Comparison of ENCODE assay signal across 12 cellular contexts in genomic region chr6:112016335-112016734, GRCh38. TPM values are rescaled to one million over a fixed set of nuclear protein-coding genes. Genes with fewer than 3 reads are reported as not detected.
DNase-seq lines count a peak whose midpoint lies in the region; ATAC-seq and TF ChIP-seq lines count a peak whose summit lies in the region.
"Had no signal": no experiment of that assay in that cellular context is flagged by ENCODE, and none has a peak within 500 bp of the region (broad histone marks: within the 10 kb centered on the region; RNA-seq: fewer than 3 reads in every experiment).

No MANE protein-coding gene starts in this region.

- intact Hi-C loops in left colon (cut with DNase I, micrococcal nuclease) = no loop called here

- H3K4me3 ChIP-seq in AG10803 (ENCODE audit: low read length) = no peak overlapping the region
- no peak overlapping the region for H3K4me3 ChIP-seq in H7 (ENCODE audit: insufficient read depth, low read depth, low read length)
- H3K4me3 ChIP-seq: ascending aorta had no signal

- no peak for TF ChIP-seq CTCF in AG10803 (conservative IDR thresholded peaks at IDR 0.05; ENCODE audit: low read length)

- no peaks in the 10 kb centered on the region for H3K36me3 ChIP-seq in H7 (replicated peaks; ENCODE audit: control insufficient read depth, insufficient read depth, low read length)
- H3K36me3 ChIP-seq: ascending aorta had no signal

- no peaks in the 10 kb centered on the region for H3K27me3 ChIP-seq in H7 (ENCODE audit: control insufficient read depth, insufficient read depth, low read length)
- H3K27me3 ChIP-seq: ascending aorta had no signal

- DNase-seq in AG10803 (ENCODE audit: low read depth) (peak; percentile 38), HT1080 (ENCODE audit: low read depth) (peak; percentile 44), dermis microvascular lymphatic vessel endothelial cell (ENCODE audit: low read depth in 2 of 2) (peak; percentile 89 to 92), H7 (no peak), left colon (no peak), AG08395 (ENCODE audit: low spot score) (no peak)
- peak; percentile 54 for DNase-seq in stimulated activated CD4-positive, alpha-beta T cell treated with anti-CD3 and anti-CD28 coated beads, Interleukin-12 subunit alpha, Interleukin-12 subunit beta, amount 100 ng/mL, for 4 hours

- ATAC-seq in left colon (no peak), GM21423 (IDR thresholded peaks at IDR 0.05; ENCODE audit: unreplicated experiment) (no peak)
- ATAC-seq: HepG2 had no signal

RNA-seq across cellular contexts. Expression of gene CCN6, which starts 37.6 kb away (rescaled TPM):
- total RNA-seq in HT1080 (2014; rRNA removed; shearing (Covaris generic)) = not detected in 2 replicates
- not detected in 2 replicates for polyA plus RNA-seq in HT1080 (2015; cell fraction: cytosol; rRNA removed)
- not detected in 2 replicates for polyA plus RNA-seq in HT1080 (2015; cell fraction: nucleus; rRNA removed)
- not detected in 2 replicates for total RNA-seq in dermis microvascular lymphatic vessel endothelial cell
- total RNA-seq in H7 (2014; rRNA removed; shearing (Covaris generic)) = not detected in 2 replicates
- total RNA-seq in left colon = not detected
- total RNA-seq: ascending aorta; HepG2; myocyte; T-helper 1 cell treated with Interleukin-12 subunit alpha and Interleukin-12 subunit beta and Interleukin-4 antibody, amounts not matched to agents 30 ng/mL and 1 ng/mL, for 36 hours had no signal
- polyA plus RNA-seq: HepG2 had no signal

Comparison
In these comparisons a context has a peak if more than half of its experiments do, and no peak if none do; other contexts are left out.
1. DNase-seq: peak in AG10803 (single experiment), HT1080 (single experiment), dermis microvascular lymphatic vessel endothelial cell (2 of 2) and stimulated activated CD4-positive, alpha-beta T cell treated with anti-CD3 and anti-CD28 coated beads, Interleukin-12 subunit alpha, Interleukin-12 subunit beta, amount 100 ng/mL, for 4 hours (single experiment); none in H7 (single experiment), left colon (0 of 2) and AG08395 (single experiment).